ENCODE assay signal across 25 cellular contexts in genomic region chr7:137254766-137255165, GRCh38.
"Had no signal": no experiment of that assay in that cellular context is flagged by ENCODE, and none has a peak within 500 bp of the region (broad histone marks: within the 10 kb centered on the region; RNA-seq: fewer than 3 reads in every experiment).

No MANE protein-coding gene starts in this region.

- H3K4me1 ChIP-seq: stomach, suprapubic skin, testis, thyroid gland, tibial nerve, transverse colon, upper lobe of left lung, upper lobe of right lung, uterus, vagina had no signal

- DNase-seq: stimulated activated CD4-positive, alpha-beta T cell treated with anti-CD3 and anti-CD28 coated beads, Interleukin-2, amount 100 ng/mL, for 48 hours; stimulated activated CD4-positive, alpha-beta T cell treated with anti-CD3 and anti-CD28 coated beads, Interleukin-4, amount 100 ng/mL, for 1 hour; stimulated activated CD4-positive, alpha-beta T cell treated with anti-CD3 and anti-CD28 coated beads, Interleukin-4, amount 100 ng/mL, for 24 hours; stimulated activated CD4-positive, alpha-beta T cell treated with anti-CD3 and anti-CD28 coated beads, Interleukin-4, amount 100 ng/mL, for 4 hours; stimulated activated CD8-positive, alpha-beta memory T cell treated with anti-CD3 and anti-CD28 coated beads, Interleukin-4, amount 100 ng/mL, for 48 hours; stimulated activated naive B cell treated with anti-CD40 and anti-IgM and Interleukin-4, amounts not matched to agents 10 μg/mL and 1 μg/mL and 100 μg/mL, for 72 hours; stimulated activated naive CD4-positive, alpha-beta T cell; stimulated activated naive CD4-positive, alpha-beta T cell treated with Interleukin-2 at 50 U/mL for 16 hours; stimulated activated naive CD8-positive, alpha-beta T cell treated with anti-CD3 and anti-CD28 coated beads, Interleukin-15, amount 100 ng/mL, for 72 hours; stimulated activated naive CD8-positive, alpha-beta T cell treated with anti-CD3 and anti-CD28 coated beads, Interleukin-15, Interleukin-2, amounts not matched to agents 100 U/mL and 50 U/mL, for 24 hours; stomach; substantia nigra; testis; thyroid gland; tibial artery; transverse colon; upper lobe of left lung; upper lobe of right lung; uterus had no signal

- H3K36me3 ChIP-seq: suprapubic skin, thoracic aorta, thyroid gland, tibial artery, tibial nerve, transverse colon, upper lobe of left lung, upper lobe of right lung, uterus, vagina had no signal

- ATAC-seq: stimulated activated effector memory CD8-positive, alpha-beta T cell treated with anti-CD3 and anti-CD28 coated beads, Interleukin-12 subunit alpha, Interleukin-12 subunit beta, amount 100 ng/mL, for 72 hours; stimulated activated memory B cell treated with anti-CD40 and anti-IgM and Interleukin-4, amounts not matched to agents 10 μg/mL and 1 μg/mL and 100 μg/mL, for 72 hours; stimulated activated naive B cell treated with anti-CD40 and anti-IgM and Interleukin-4, amounts not matched to agents 10 μg/mL and 1 μg/mL and 100 μg/mL, for 72 hours; stimulated activated naive CD8-positive, alpha-beta T cell treated with anti-CD3 and anti-CD28 coated beads, Interleukin-15, amount 100 ng/mL, for 72 hours; stimulated activated naive CD8-positive, alpha-beta T cell treated with anti-CD3 and anti-CD28 coated beads, Interleukin-15, Interleukin-2, amounts not matched to agents 100 U/mL and 50 U/mL, for 24 hours; upper lobe of right lung had no signal

- H3K4me3 ChIP-seq: stomach, suprapubic skin, testis, thoracic aorta, thyroid gland, tibial artery, tibial nerve, transverse colon, upper lobe of left lung, upper lobe of right lung, uterus, vagina had no signal

- H3K27me3 ChIP-seq: stomach, suprapubic skin, testis, thyroid gland, tibial artery, tibial nerve, transverse colon, upper lobe of left lung, upper lobe of right lung, uterus, vagina had no signal

- H3K27ac ChIP-seq: stomach, suprapubic skin, testis, thoracic aorta, thyroid gland, tibial artery, tibial nerve, transverse colon, upper lobe of left lung, upper lobe of right lung, uterus, vagina had no signal

- H3K9me3 ChIP-seq: stomach, suprapubic skin, testis, thoracic aorta, thyroid gland, tibial artery, tibial nerve, transverse colon, upper lobe of left lung, upper lobe of right lung, uterus, vagina had no signal
